1 cellular context compared by ENCODE assay signal in the genomic region with DNA sequence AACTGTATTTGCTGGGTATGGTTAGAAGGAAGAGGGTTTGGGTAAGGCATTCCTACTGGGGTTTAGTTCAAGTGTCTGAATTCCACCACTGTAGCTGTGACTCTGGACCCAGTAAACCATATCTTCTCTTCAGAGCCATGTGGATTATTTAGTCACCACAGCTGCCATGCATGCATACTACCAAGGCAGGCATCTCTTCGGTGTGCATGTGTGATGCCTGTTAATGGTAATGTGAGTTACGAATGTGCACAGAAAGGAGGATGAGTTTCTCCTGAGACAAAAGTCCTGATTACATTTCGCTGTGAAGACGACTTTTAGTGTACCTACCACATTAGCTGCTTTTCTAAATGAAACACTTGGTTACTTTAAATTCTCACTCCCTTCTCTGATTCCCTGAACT.
TF ChIP-seq lines count a peak whose summit lies in the region.

No MANE protein-coding gene starts in this region.

TF ChIP-seq in SK-N-SH treated with all-trans-retinoic acid at 6 μM for 48 hours, 23 proteins besides CTCF, POLR2A, EP300 and RAD21 (continued from another document):
- TF ChIP-seq, protein P1, sequence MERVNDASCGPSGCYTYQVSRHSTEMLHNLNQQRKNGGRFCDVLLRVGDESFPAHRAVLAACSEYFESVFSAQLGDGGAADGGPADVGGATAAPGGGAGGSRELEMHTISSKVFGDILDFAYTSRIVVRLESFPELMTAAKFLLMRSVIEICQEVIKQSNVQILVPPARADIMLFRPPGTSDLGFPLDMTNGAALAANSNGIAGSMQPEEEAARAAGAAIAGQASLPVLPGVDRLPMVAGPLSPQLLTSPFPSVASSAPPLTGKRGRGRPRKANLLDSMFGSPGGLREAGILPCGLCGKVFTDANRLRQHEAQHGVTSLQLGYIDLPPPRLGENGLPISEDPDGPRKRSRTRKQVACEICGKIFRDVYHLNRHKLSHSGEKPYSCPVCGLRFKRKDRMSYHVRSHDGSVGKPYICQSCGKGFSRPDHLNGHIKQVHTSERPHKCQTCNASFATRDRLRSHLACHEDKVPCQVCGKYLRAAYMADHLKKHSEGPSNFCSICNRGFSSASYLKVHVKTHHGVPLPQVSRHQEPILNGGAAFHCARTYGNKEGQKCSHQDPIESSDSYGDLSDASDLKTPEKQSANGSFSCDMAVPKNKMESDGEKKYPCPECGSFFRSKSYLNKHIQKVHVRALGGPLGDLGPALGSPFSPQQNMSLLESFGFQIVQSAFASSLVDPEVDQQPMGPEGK (CRISPR knock-in tag; IDR thresholded peaks at IDR 0.05; ENCODE audit: borderline replicate concordance): no peak
- TF ChIP-seq ZNF565 (CRISPR knock-in tag; conservative IDR thresholded peaks at IDR 0.05; ENCODE audit: low read depth) (no peak), TCF4 (CRISPR knock-in tag; IDR thresholded peaks at IDR 0.05; ENCODE audit: borderline replicate concordance) (no peak), PPARA (CRISPR knock-in tag; IDR thresholded peaks at IDR 0.05; ENCODE audit: borderline replicate concordance) (no peak), SNAI2 (CRISPR knock-in tag; IDR thresholded peaks at IDR 0.05) (no peak)
- TF ChIP-seq, protein P2, sequence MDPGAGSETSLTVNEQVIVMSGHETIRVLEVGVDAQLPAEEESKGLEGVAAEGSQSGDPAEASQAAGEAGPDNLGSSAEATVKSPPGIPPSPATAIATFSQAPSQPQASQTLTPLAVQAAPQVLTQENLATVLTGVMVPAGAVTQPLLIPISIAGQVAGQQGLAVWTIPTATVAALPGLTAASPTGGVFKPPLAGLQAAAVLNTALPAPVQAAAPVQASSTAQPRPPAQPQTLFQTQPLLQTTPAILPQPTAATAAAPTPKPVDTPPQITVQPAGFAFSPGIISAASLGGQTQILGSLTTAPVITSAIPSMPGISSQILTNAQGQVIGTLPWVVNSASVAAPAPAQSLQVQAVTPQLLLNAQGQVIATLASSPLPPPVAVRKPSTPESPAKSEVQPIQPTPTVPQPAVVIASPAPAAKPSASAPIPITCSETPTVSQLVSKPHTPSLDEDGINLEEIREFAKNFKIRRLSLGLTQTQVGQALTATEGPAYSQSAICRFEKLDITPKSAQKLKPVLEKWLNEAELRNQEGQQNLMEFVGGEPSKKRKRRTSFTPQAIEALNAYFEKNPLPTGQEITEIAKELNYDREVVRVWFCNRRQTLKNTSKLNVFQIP (CRISPR knock-in tag; IDR thresholded peaks at IDR 0.05; ENCODE audit: borderline replicate concordance, low read depth): no peak
- TF ChIP-seq, protein P3, sequence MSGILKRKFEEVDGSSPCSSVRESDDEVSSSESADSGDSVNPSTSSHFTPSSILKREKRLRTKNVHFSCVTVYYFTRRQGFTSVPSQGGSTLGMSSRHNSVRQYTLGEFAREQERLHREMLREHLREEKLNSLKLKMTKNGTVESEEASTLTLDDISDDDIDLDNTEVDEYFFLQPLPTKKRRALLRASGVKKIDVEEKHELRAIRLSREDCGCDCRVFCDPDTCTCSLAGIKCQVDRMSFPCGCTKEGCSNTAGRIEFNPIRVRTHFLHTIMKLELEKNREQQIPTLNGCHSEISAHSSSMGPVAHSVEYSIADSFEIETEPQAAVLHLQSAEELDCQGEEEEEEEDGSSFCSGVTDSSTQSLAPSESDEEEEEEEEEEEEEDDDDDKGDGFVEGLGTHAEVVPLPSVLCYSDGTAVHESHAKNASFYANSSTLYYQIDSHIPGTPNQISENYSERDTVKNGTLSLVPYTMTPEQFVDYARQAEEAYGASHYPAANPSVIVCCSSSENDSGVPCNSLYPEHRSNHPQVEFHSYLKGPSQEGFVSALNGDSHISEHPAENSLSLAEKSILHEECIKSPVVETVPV (CRISPR knock-in tag; IDR thresholded peaks at IDR 0.05): no peak
- TF ChIP-seq, protein P4, sequence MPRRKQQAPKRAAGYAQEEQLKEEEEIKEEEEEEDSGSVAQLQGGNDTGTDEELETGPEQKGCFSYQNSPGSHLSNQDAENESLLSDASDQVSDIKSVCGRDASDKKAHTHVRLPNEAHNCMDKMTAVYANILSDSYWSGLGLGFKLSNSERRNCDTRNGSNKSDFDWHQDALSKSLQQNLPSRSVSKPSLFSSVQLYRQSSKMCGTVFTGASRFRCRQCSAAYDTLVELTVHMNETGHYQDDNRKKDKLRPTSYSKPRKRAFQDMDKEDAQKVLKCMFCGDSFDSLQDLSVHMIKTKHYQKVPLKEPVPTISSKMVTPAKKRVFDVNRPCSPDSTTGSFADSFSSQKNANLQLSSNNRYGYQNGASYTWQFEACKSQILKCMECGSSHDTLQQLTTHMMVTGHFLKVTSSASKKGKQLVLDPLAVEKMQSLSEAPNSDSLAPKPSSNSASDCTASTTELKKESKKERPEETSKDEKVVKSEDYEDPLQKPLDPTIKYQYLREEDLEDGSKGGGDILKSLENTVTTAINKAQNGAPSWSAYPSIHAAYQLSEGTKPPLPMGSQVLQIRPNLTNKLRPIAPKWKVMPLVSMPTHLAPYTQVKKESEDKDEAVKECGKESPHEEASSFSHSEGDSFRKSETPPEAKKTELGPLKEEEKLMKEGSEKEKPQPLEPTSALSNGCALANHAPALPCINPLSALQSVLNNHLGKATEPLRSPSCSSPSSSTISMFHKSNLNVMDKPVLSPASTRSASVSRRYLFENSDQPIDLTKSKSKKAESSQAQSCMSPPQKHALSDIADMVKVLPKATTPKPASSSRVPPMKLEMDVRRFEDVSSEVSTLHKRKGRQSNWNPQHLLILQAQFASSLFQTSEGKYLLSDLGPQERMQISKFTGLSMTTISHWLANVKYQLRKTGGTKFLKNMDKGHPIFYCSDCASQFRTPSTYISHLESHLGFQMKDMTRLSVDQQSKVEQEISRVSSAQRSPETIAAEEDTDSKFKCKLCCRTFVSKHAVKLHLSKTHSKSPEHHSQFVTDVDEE (CRISPR knock-in tag; IDR thresholded peaks at IDR 0.05): no peak
TF ChIP-seq in SK-N-SH treated with all-trans-retinoic acid at 6 μM for 48 hours: peak in this region for 0.
